8 cellular contexts compared by ENCODE assay signal in genomic region chr12:104456417-104456949, GRCh38. TPM values are rescaled to one million over a fixed set of nuclear protein-coding genes. Genes with fewer than 3 reads are reported as not detected.
DNase-seq lines count a peak whose midpoint lies in the region; ATAC-seq, FAIRE-seq and TF ChIP-seq lines count a peak whose summit lies in the region.

Gene CHST11 (plus strand): TSS chr12:104456948.

- no peaks in the 10 kb centered on the region for H3K27me3 Mint-ChIP-seq in central memory CD8-positive, alpha-beta T cell

- H3K27ac Mint-ChIP-seq in central memory CD8-positive, alpha-beta T cell (ENCODE audit: low read depth), result peak within 1 kb of the TSS; percentile 96

- no peaks in the 10 kb centered on the region for H3K9me3 ChIP-seq in A549

- TF ChIP-seq POLR2A in A549 (IDR thresholded peaks at IDR 0.05; ENCODE audit: low read length), result no peak

- WGBS in A549 (ENCODE audit: missing lambda C conversion rate), result 1% methylated on average over 23 of the region's 47 CpGs

- FAIRE-seq in A549 (lab: Jason Lieb, UNC), result no peak

- peaks cover 33% of the 10 kb centered on the region for H3K4me1 ChIP-seq in A549

- peak within 1 kb of the TSS; percentile 85 for H3K4me2 ChIP-seq in A549

- POLR2A ChIA-PET in A549 (lab: Yijun Ruan, JAX), result interaction anchor here (0.6 to 1.5 kb wide), 4 partner anchors 11 to 154 kb away, joined by 3 to 8 read pairs (median 6); no protein-coding TSS in a partner anchor

- peaks cover 50% of the 10 kb centered on the region for H3K4me1 Mint-ChIP-seq in central memory CD8-positive, alpha-beta T cell

- H3K4me3 Mint-ChIP-seq in central memory CD8-positive, alpha-beta T cell, result peak within 1 kb of the TSS; percentile 98

- peak in 1 of 2 experiments; percentile 28; a peak in 1 of 5 replicates for TF ChIP-seq RAD21 in A549 (conservative IDR thresholded peaks at IDR 0.05 in 1 of 2, IDR thresholded peaks at IDR 0.05 in 1 of 2)

- ATAC-seq in A549, result peak; percentile 80 to 83
- peak; percentile 68 for ATAC-seq in GM18858 (IDR thresholded peaks at IDR 0.05; ENCODE audit: unreplicated experiment)
- ATAC-seq in HG03097 (IDR thresholded peaks at IDR 0.05; ENCODE audit: low FRiP score, unreplicated experiment), result peak; percentile 54
- peak; percentile 73 to 74 for ATAC-seq in activated CD4-positive, CD25-positive, alpha-beta regulatory T cell treated with anti-CD3 and anti-CD28 coated beads, Interleukin-2, amount 50 U/mL, for 24 hours
- peak; percentile 62 for ATAC-seq in central memory CD8-positive, alpha-beta T cell (replicated peaks; ENCODE audit: extremely low read depth, poor library complexity, severe bottlenecking)

- TF ChIP-seq EP300 in A549 (IDR thresholded peaks at IDR 0.05), result 0 out of 5 replicates have a peak, but pooled peaks of 1 of the 2 experiments have one; percentile 15

- H3K4me3 ChIP-seq in A549, result peak within 1 kb of the TSS; percentile 87

- peak; percentile 86 to 95 for DNase-seq in A549 (ENCODE audit: low read depth in 1 of 2, low spot score in 1 of 2)
- peak; percentile 92 for DNase-seq in NCI-H345 (lab: John Stamatoyannopoulos, UW)
- peak; percentile 39 to 47 for DNase-seq in central memory CD8-positive, alpha-beta T cell (ENCODE audit: low spot score in 2 of 2)
- peak; percentile 98 for DNase-seq in islet precursor cell
- DNase-seq in stimulated activated CD4-positive, alpha-beta T cell treated with anti-CD3 and anti-CD28 coated beads, Interleukin-12 subunit alpha, Interleukin-12 subunit beta, amount 100 ng/mL, for 24 hours (ENCODE audit: low read depth in 2 of 2), result peak; percentile 51 to 67

- peak within 1 kb of the TSS; percentile 91 to 96 for H3K27ac ChIP-seq in A549

- CTCF ChIA-PET in A549 (lab: Yijun Ruan, JAX), result interaction anchor here (0.7 to 5.9 kb wide), 23 partner anchors 10 to 825 kb away, joined by 3 to 34 read pairs (median 4); no protein-coding TSS in a partner anchor

- TF ChIP-seq CTCF in A549 (IDR thresholded peaks at IDR 0.05), result no peak

- H3K36me3 Mint-ChIP-seq in central memory CD8-positive, alpha-beta T cell (ENCODE audit: insufficient read depth), result peaks cover 16% of the 10 kb centered on the region

- no peaks in the 10 kb centered on the region for H3K9me3 Mint-ChIP-seq in central memory CD8-positive, alpha-beta T cell

TF ChIP-seq in A549, 52 proteins besides CTCF, POLR2A, EP300 and RAD21:
- peak; percentile 34 for TF ChIP-seq GATA3 (IDR thresholded peaks at IDR 0.05; ENCODE audit: borderline replicate concordance)
- TF ChIP-seq SMC3 (IDR thresholded peaks at IDR 0.05), result peak; percentile 47
- no peak for TF ChIP-seq HEYL (CRISPR knock-in tag; IDR thresholded peaks at IDR 0.05)
- TF ChIP-seq, protein P1, sequence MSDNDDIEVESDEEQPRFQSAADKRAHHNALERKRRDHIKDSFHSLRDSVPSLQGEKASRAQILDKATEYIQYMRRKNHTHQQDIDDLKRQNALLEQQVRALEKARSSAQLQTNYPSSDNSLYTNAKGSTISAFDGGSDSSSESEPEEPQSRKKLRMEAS (IDR thresholded peaks at IDR 0.05), result peak; percentile 46; the same call in 1 of the 2 replicates
- no peak for TF ChIP-seq HMGXB4 (CRISPR knock-in tag; IDR thresholded peaks at IDR 0.05; ENCODE audit: borderline replicate concordance)

RNA-seq across cellular contexts. Expression of gene CHST11, which starts in this region (rescaled TPM):
- 21.8 and 24.0 TPM in 2 replicates for polyA plus RNA-seq in A549 (2011; rRNA removed)
- polyA plus RNA-seq in A549 (2012; cell fraction: cytosol; rRNA removed), result 56.7 and 58.5 TPM in 2 replicates
- 68.8 and 95.1 TPM in 2 replicates for polyA plus RNA-seq in A549 (2012; cell fraction: nucleus; rRNA removed)
- 19.2 to 21.2 TPM (median 20.2 TPM) in 3 replicates for polyA plus RNA-seq in A549 (2017; fragmentation: RNase III; extraction: RNeasy Plus Mini Kit Qiagen cat#74134 plus additional on column Dnase treatment)
- polyA minus RNA-seq in A549 (2011; rRNA and poly(A)+ RNA removed), result 25.4 and 30.0 TPM in 2 replicates

Comparison
In these comparisons a context has a peak if more than half of its experiments do, and no peak if none do; other contexts are left out.
1. Peak in every context shown above with its lines: DNase-seq, ATAC-seq, H3K4me3 ChIP-seq and H3K27ac ChIP-seq.
2. DNase-seq: peak in every context shown above with its lines; median percentile 98 in islet precursor cell; 92 in NCI-H345; 90 in A549; 59 in stimulated activated CD4-positive, alpha-beta T cell treated with anti-CD3 and anti-CD28 coated beads, Interleukin-12 subunit alpha, Interleukin-12 subunit beta, amount 100 ng/mL, for 24 hours; 43 in central memory CD8-positive, alpha-beta T cell.